Comparison of ENCODE assay signal across 11 cellular contexts in the genomic region with DNA sequence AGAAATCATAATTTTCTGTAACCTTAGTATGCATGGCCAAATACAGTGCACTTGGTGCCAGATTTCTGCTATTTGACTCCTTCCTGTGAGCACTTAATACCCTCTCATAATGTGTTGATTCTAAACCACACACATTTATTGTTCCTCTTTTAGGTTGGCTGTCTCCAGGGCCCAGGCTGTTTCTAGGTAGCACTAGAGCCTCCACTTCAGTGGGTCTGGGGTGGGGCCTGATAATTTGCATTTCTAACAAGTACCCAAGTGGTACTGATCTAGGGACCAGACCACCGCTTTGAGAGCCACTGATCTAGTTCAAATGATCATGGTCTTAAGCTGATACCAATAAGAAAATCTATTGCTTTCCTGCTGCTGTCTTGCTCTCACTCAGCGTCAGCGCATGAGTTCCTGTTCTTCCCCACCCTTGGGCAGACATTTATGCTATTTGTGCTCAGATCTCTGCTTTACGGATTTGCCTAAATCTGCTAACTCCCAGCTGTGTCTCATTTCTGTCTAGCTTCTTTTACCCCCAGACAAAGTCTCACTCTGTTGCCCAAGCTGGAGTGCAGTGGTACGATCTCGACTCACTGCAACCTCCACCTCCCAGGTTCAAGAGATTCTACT. TPM values are rescaled to one million over a fixed set of nuclear protein-coding genes. Genes with fewer than 3 reads are reported as not detected.
DNase-seq lines count a peak whose midpoint lies in the region; ATAC-seq and TF ChIP-seq lines count a peak whose summit lies in the region.
"Had no signal": no experiment of that assay in that cellular context is flagged by ENCODE, and none has a peak within 500 bp of the region (broad histone marks: within the 10 kb centered on the region; RNA-seq: fewer than 3 reads in every experiment).

No MANE protein-coding gene starts in this region.

- peaks cover 3% of the 10 kb centered on the region for H3K27me3 Mint-ChIP-seq in nephron progenitor cell (ENCODE audit: low read depth, poor library complexity)

- peak; percentile 86 for ATAC-seq in HG02943 (IDR thresholded peaks at IDR 0.05; ENCODE audit: low read depth, unreplicated experiment)

- H3K9me3 Mint-ChIP-seq in nephron progenitor cell, result peaks cover 20% of the 10 kb centered on the region

- intact Hi-C loops in vagina (cut with DNase I), result no loop called here

- peak overlapping the region; percentile 44 for H3K27ac Mint-ChIP-seq in nephron progenitor cell

- H3K4me3 ChIP-seq in vagina, result no peak overlapping the region
- H3K4me3 ChIP-seq: A549 had no signal

- TF ChIP-seq CTCF in nephron progenitor cell (IDR thresholded peaks at IDR 0.05), result no peak
- no peak for TF ChIP-seq CTCF in vagina (IDR thresholded peaks at IDR 0.05)

- H3K4me3 Mint-ChIP-seq in nephron progenitor cell, result no peak overlapping the region

- peaks cover 0 to 4% of the 10 kb centered on the region in 2 donors for H3K36me3 ChIP-seq in vagina

- peaks cover 24% of the 10 kb centered on the region for H3K4me1 Mint-ChIP-seq in nephron progenitor cell

- no peak overlapping the region for H3K27ac ChIP-seq in vagina
- H3K27ac ChIP-seq: A549 had no signal

- peak; percentile 29 for DNase-seq in NCI-H345 (lab: John Stamatoyannopoulos, UW)
- no peak for DNase-seq in NCI-H345 treated with DMSO at 0.1 percent for 48 hours (lab: John Stamatoyannopoulos, UW; ENCODE audit: unreplicated experiment)
- DNase-seq in NCI-H2107 (lab: John Stamatoyannopoulos, UW), result peak; percentile 46
- DNase-seq in nephron progenitor cell, result no peak
- no peak for DNase-seq in globus pallidus (ENCODE audit: low spot score)
- no peak for DNase-seq in activated effector memory CD4-positive, alpha-beta T cell treated with anti-CD3 and anti-CD28 coated beads, Interleukin-2, amount 50 U/mL, for 16 hours
- DNase-seq in vagina (ENCODE audit: extremely low spot score in 2 of 2), result no peak
- DNase-seq: activated CD4-positive, CD25-positive, alpha-beta regulatory T cell; effector memory CD4-positive, alpha-beta T cell had no signal

- peaks cover 20% of the 10 kb centered on the region for H3K36me3 Mint-ChIP-seq in nephron progenitor cell (ENCODE audit: low read depth)

- H3K27me3 ChIP-seq in vagina, result no peaks in the 10 kb centered on the region

- no peaks in the 10 kb centered on the region for H3K9me3 ChIP-seq in vagina
- H3K9me3 ChIP-seq: A549 had no signal

- H3K4me1 ChIP-seq in vagina, result no peaks in the 10 kb centered on the region
- H3K4me1 ChIP-seq: A549 had no signal

- TF ChIP-seq POLR2A in vagina (IDR thresholded peaks at IDR 0.05), result no peak

RNA-seq across cellular contexts. Expression of a gene that starts 7.4 kb away (rescaled TPM):
- 17.2 TPM for total RNA-seq in vagina

RNA-seq across cellular contexts. Expression of a gene that starts 7.4 kb away (rescaled TPM):
- total RNA-seq in vagina, result 3.2 TPM

Comparison
In these comparisons a context has a peak if more than half of its experiments do, and no peak if none do; other contexts are left out.
1. DNase-seq: peak in NCI-H345 (single experiment) and NCI-H2107 (single experiment); none in NCI-H345 treated with DMSO at 0.1 percent for 48 hours (single experiment), nephron progenitor cell (single experiment), globus pallidus (single experiment), activated effector memory CD4-positive, alpha-beta T cell treated with anti-CD3 and anti-CD28 coated beads, Interleukin-2, amount 50 U/mL, for 16 hours (single experiment) and vagina (0 of 2).